Comparison of ENCODE assay signal across 17 cellular contexts in the genomic region with DNA sequence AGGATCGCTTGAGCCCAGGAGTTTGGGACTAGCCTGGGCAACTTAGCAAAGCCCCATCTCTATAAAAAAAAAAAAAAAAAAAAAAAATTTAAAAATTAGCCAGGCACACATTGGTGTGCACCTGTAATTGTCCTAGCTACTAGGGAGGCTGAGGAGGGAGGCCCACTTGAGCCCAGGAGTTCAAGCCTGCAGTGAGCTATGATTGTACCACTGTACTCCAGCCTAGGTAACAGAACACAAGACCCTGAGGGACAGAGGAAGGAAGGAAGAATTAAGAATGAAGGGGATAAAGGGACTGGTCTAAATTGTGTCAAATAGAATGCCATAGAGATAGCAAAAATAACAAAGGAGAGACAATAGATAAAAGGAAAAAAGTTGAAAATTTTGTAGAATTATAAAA.
"Had no signal": no experiment of that assay in that cellular context is flagged by ENCODE, and none has a peak within 500 bp of the region (broad histone marks: within the 10 kb centered on the region; RNA-seq: fewer than 3 reads in every experiment).

No MANE protein-coding gene starts in this region.

- H3K4me3 Mint-ChIP-seq: activated CD4-positive, alpha-beta T cell treated with anti-CD3 and anti-CD28 coated beads, Interleukin-2, amount 10 ng/mL, durations not matched to agents 24 days and 14 days; activated T-cell treated with anti-CD3 and anti-CD28 coated beads, Interleukin-2, amount 50 U/mL, for 4 hours; memory B cell; neural crest cell had no signal

- ATAC-seq: activated T-cell treated with anti-CD3 and anti-CD28 coated beads, Interleukin-2, amount 50 U/mL, for 4 hours; body of pancreas had no signal

- DNase-seq: activated CD4-positive, alpha-beta T cell treated with anti-CD3 and anti-CD28 coated beads, Interleukin-2, amount 10 ng/mL, durations not matched to agents 24 days and 14 days; activated naive CD4-positive, alpha-beta T cell; activated T-cell treated with anti-CD3 and anti-CD28 coated beads, Interleukin-2, amount 50 U/mL, for 4 hours; amniotic stem cell; body of pancreas; central memory CD4-positive, alpha-beta T cell; cortex of kidney; effector memory CD4-positive, alpha-beta T cell; heart left ventricle; left ventricle myocardium inferior; ovary; tibial artery; WERI-Rb-1 had no signal

- H3K27me3 Mint-ChIP-seq: activated CD4-positive, alpha-beta T cell treated with anti-CD3 and anti-CD28 coated beads, Interleukin-2, amount 10 ng/mL, durations not matched to agents 24 days and 14 days; memory B cell had no signal

- H3K27me3 ChIP-seq: body of pancreas, heart left ventricle, ovary, tibial artery, vagina had no signal

- H3K27ac ChIP-seq: body of pancreas, left ventricle myocardium inferior, ovary, tibial artery, vagina, WERI-Rb-1 had no signal

- H3K9me3 Mint-ChIP-seq: activated CD4-positive, alpha-beta T cell treated with anti-CD3 and anti-CD28 coated beads, Interleukin-2, amount 10 ng/mL, durations not matched to agents 24 days and 14 days; activated T-cell treated with anti-CD3 and anti-CD28 coated beads, Interleukin-2, amount 50 U/mL, for 4 hours; memory B cell; neural crest cell had no signal

- H3K4me1 ChIP-seq: vagina had no signal

- H3K36me3 ChIP-seq: ovary had no signal

- H3K27ac Mint-ChIP-seq: activated CD4-positive, alpha-beta T cell treated with anti-CD3 and anti-CD28 coated beads, Interleukin-2, amount 10 ng/mL, durations not matched to agents 24 days and 14 days; memory B cell had no signal

- H3K9me3 ChIP-seq: body of pancreas, heart left ventricle, left ventricle myocardium inferior, ovary, tibial artery, vagina had no signal

- H3K4me3 ChIP-seq: body of pancreas, heart left ventricle, left ventricle myocardium inferior, ovary, skin epidermis, tibial artery, vagina had no signal
